In the genomic region with DNA sequence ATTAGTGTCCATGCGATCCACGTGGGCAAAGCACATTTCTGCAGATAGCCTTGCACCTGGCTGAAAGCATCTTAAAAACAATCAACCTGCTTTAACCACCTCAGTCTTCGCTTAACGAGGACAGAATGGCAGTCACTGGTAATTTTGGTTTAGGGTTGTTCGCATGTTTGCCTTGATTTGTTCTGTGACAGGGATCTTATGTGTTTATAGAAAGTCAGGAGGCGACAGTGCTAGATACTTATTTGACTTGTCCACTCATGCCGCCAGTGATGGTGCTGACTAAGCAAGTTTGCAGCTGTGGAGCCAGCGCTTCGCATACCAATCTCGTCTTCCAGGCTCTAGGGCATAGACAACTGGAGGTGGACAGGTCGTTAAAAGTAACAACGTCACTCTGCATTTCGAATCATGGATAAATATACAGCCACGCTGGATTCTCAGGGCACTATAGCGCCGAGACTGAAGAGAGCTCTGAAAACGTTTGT, we compare ENCODE assay signal across 1 cellular context.
TF ChIP-seq lines count a peak whose summit lies in the region.

No MANE protein-coding gene starts in this region.

TF ChIP-seq in GM12878, 131 proteins besides CTCF, POLR2A, EP300 and RAD21:
- TF ChIP-seq MTA2 (IDR thresholded peaks at IDR 0.05; ENCODE audit: low read depth) (no peak), TCF12 (IDR thresholded peaks at IDR 0.05; ENCODE audit: low read depth, low read length) (no peak), ZBTB33 (IDR thresholded peaks at IDR 0.05) (no peak), NFXL1 (IDR thresholded peaks at IDR 0.05; ENCODE audit: borderline replicate concordance) (no peak), ZNF207 (IDR thresholded peaks at IDR 0.05; ENCODE audit: borderline replicate concordance) (no peak), ZSCAN29 (IDR thresholded peaks at IDR 0.05) (no peak), NFYA (IDR thresholded peaks at IDR 0.05; ENCODE audit: borderline replicate concordance, low read depth, low read length) (no peak), BMI1 (IDR thresholded peaks at IDR 0.05; ENCODE audit: borderline replicate concordance) (no peak), NRF1 (conservative IDR thresholded peaks at IDR 0.05; ENCODE audit: low read depth, low read length) (no peak), BCL3 (IDR thresholded peaks at IDR 0.05; ENCODE audit: borderline replicate concordance, insufficient read depth, low read depth, low read length, poor library complexity, severe bottlenecking) (no peak)
